In genomic region chr2:13698847-13699246, GRCh38 we compare ENCODE assay signal across 9 cellular contexts.
"Had no signal": no experiment of that assay in that cellular context is flagged by ENCODE, and none has a peak within 500 bp of the region (broad histone marks: within the 10 kb centered on the region; RNA-seq: fewer than 3 reads in every experiment).

No MANE protein-coding gene starts in this region.

- ATAC-seq: HCT116, HepG2, K562 had no signal

- H3K9me3 ChIP-seq: HAP-1 had no signal

- DNase-seq: GOT3, HFFc6, KG1 had no signal

- H2AFZ ChIP-seq: GM23248 had no signal

- H3K36me3 ChIP-seq: HAP-1 had no signal

- H3K4me1 ChIP-seq: HAP-1 had no signal

- H3K4me3 ChIP-seq: GM23248, HAP-1, K562 had no signal

- H3K27ac ChIP-seq: GM23248, HL-60 had no signal

- H3K9ac ChIP-seq: GM23248 had no signal
